ENCODE assay signal across 29 cellular contexts in genomic region chr2:221044781-221045180, GRCh38.
"Had no signal": no experiment of that assay in that cellular context is flagged by ENCODE, and none has a peak within 500 bp of the region (broad histone marks: within the 10 kb centered on the region; RNA-seq: fewer than 3 reads in every experiment).

No MANE protein-coding gene starts in this region.

- H3K4me1 ChIP-seq: body of pancreas, breast epithelium had no signal

- H3K9me3 ChIP-seq: body of pancreas, breast epithelium had no signal

- DNase-seq: activated B cell treated with CpG ODN at 0.5 μM for 24 hours; activated CD4-positive, alpha-beta memory T cell treated with anti-CD3 and anti-CD28 coated beads for 36 hours; activated CD4-positive, alpha-beta T cell treated with anti-CD3 and anti-CD28 coated beads for 4 hours; activated CD4-positive, alpha-beta T cell treated with anti-CD3 and anti-CD28 coated beads, Interleukin-2, amount 10 ng/mL, durations not matched to agents 7 days and 5 days; activated CD4-positive, CD25-positive, alpha-beta regulatory T cell treated with anti-CD3 and anti-CD28 coated beads, Interleukin-2, amount 50 U/mL, for 72 hours; activated CD8-positive, alpha-beta memory T cell treated with anti-CD3 and anti-CD28 coated beads, Interleukin-2, amount 50 U/mL, for 48 hours; activated CD8-positive, alpha-beta T cell treated with anti-CD3 and anti-CD28 coated beads for 36 hours; activated effector memory CD4-positive, alpha-beta T cell treated with Interleukin-2 at 50 U/mL for 16 hours; activated gamma-delta T cell; activated naive CD4-positive, alpha-beta T cell treated with anti-CD3 and anti-CD28 coated beads, Interleukin-2, amount 10 ng/mL, durations not matched to agents 7 days and 5 days; activated naive CD4-positive, alpha-beta T cell treated with Interleukin-2 at 50 U/mL for 16 hours; activated naive CD8-positive, alpha-beta T cell treated with anti-CD3 and anti-CD28 coated beads, Interleukin-2, amount 10 ng/mL, durations not matched to agents 7 days and 5 days; activated naive CD8-positive, alpha-beta T cell treated with anti-CD3 and anti-CD28 coated beads, Interleukin-2, amount 50 U/mL, for 24 hours; activated T-cell treated with anti-CD3 and anti-CD28 coated beads, Interleukin-2, amount 50 U/mL, for 24 hours; activated T-cell treated with anti-CD3 and anti-CD28 coated beads, Interleukin-2, amount 50 U/mL, for 48 hours; amygdala; anterior cingulate cortex; body of pancreas; brain microvascular endothelial cell; cerebellar nuclear complex; SW 1271; T-helper 1 cell; T-helper 2 cell; T-helper 9 cell had no signal

- FAIRE-seq: astrocyte, TTC549 had no signal

- H3K36me3 ChIP-seq: brain microvascular endothelial cell, breast epithelium, cardiac muscle cell had no signal

- H3K4me3 ChIP-seq: body of pancreas, breast epithelium, cardiac muscle cell had no signal

- H3K27me3 ChIP-seq: body of pancreas, brain microvascular endothelial cell, breast epithelium, cardiac muscle cell had no signal

- H3K27ac ChIP-seq: body of pancreas, brain microvascular endothelial cell, breast epithelium, cardiac muscle cell, VCaP had no signal
